8 cellular contexts compared by ENCODE assay signal in genomic region chr3:75434937-75435778, GRCh38.
DNase-seq lines count a peak whose midpoint lies in the region; ATAC-seq, FAIRE-seq and TF ChIP-seq lines count a peak whose summit lies in the region.
"Not testable (repeated sequence)": the region's sequence is repeated elsewhere in the genome, so short reads cannot be mapped to it uniquely, and the experiment has no call there.

No MANE protein-coding gene starts in this region.

- H2AFZ ChIP-seq in astrocyte (ENCODE audit: low read depth, low read length), result peak overlapping the region; percentile 78

- H3K4me3 Mint-ChIP-seq in astrocyte (ENCODE audit: unreplicated experiment), result peak overlapping the region; percentile 91

- not testable (repeated sequence) for H3K4me1 ChIP-seq in astrocyte (ENCODE audit: insufficient read depth, low read length); right cardiac atrium (ENCODE audit: control insufficient read depth, insufficient read depth, low read length); urinary bladder (ENCODE audit: insufficient read depth)
- peaks cover 17% of the 10 kb centered on the region for H3K4me1 ChIP-seq in psoas muscle

- DNase-seq in NCI-H1694 treated with DMSO at 0.1 percent for 48 hours (lab: John Stamatoyannopoulos, UW) (peak; percentile 70), T-helper 9 cell (peak; percentile 98), astrocyte (ENCODE audit: low read depth) (peak; percentile 97), right cardiac atrium (peak; percentile 98 to 100 (median 99)), psoas muscle (peak; percentile 98 to 99)

- H3K4me3 ChIP-seq in astrocyte (ENCODE audit: insufficient read depth, low read depth, low read length) (peak overlapping the region; percentile 74), right cardiac atrium (ENCODE audit: low read length) (peak overlapping the region; percentile 76), psoas muscle (peak overlapping the region; percentile 81), urinary bladder (ENCODE audit: low read depth, low read length) (peak overlapping the region; percentile 50)

- peak overlapping the region; percentile 100 for H3K27ac Mint-ChIP-seq in astrocyte (ENCODE audit: unreplicated experiment)

- not testable (repeated sequence) for H3K36me3 ChIP-seq in astrocyte (ENCODE audit: insufficient read depth, low read length); urinary bladder (ENCODE audit: insufficient read depth)
- peaks cover 3 to 19% of the 10 kb centered on the region in 2 donors for H3K36me3 ChIP-seq in psoas muscle (ENCODE audit: insufficient read depth in 1 of 2, low read depth in 1 of 2)

- not testable (repeated sequence) for H4K20me1 ChIP-seq in astrocyte (ENCODE audit: insufficient read depth, low read length)

- H3K27me3 Mint-ChIP-seq in astrocyte (ENCODE audit: low read depth, unreplicated experiment), result not testable (repeated sequence)

- TF ChIP-seq CTCF in astrocyte (IDR thresholded peaks at IDR 0.05; ENCODE audit: insufficient read depth, low read depth, low read length); psoas muscle (IDR thresholded peaks at IDR 0.05): not testable (repeated sequence)

- intact Hi-C loops in right cardiac atrium (cut with DNase I); psoas muscle (cut with DNase I): not testable (repeated sequence)

- peak; percentile 100 for ATAC-seq in GM18498 (IDR thresholded peaks at IDR 0.05; ENCODE audit: unreplicated experiment)
- peak; percentile 99 for ATAC-seq in HG02943 (IDR thresholded peaks at IDR 0.05; ENCODE audit: low read depth, unreplicated experiment)
- peak; percentile 100 for ATAC-seq in right cardiac atrium
- ATAC-seq in psoas muscle, result peak; percentile 100

- not testable (repeated sequence) for H3K9me3 Mint-ChIP-seq in astrocyte (ENCODE audit: unreplicated experiment)

- not testable (repeated sequence) for H3K36me3 Mint-ChIP-seq in astrocyte (ENCODE audit: low read depth, unreplicated experiment)

- H3K4me1 Mint-ChIP-seq in astrocyte (ENCODE audit: low read depth, unreplicated experiment), result peaks cover 19% of the 10 kb centered on the region

- not testable (repeated sequence) for H3K79me2 ChIP-seq in astrocyte (ENCODE audit: insufficient read depth, low read length)

- FAIRE-seq in astrocyte (lab: Jason Lieb, UNC), result not testable (repeated sequence)

- WGBS in right cardiac atrium, result under 1% methylated on average over 70 of the region's 70 CpGs
- WGBS in psoas muscle, 3 donors, result 0 to 1% (median 0%) methylated on average over 47 to 70 of the region's 70 CpGs
- under 1% methylated on average over 69 of the region's 70 CpGs for WGBS in urinary bladder

- H3K4me2 ChIP-seq in astrocyte (ENCODE audit: low read length), result peak overlapping the region; percentile 91

- H3K27me3 ChIP-seq in astrocyte (ENCODE audit: insufficient read depth, low read length); right cardiac atrium (ENCODE audit: control insufficient read depth, insufficient read depth); psoas muscle (ENCODE audit: insufficient read depth in 3 of 3, low read length in 2 of 3): not testable (repeated sequence)

- peak overlapping the region; percentile 94 for H3K27ac ChIP-seq in astrocyte (ENCODE audit: low read depth, low read length)
- peak overlapping the region; percentile 87 for H3K27ac ChIP-seq in right cardiac atrium (ENCODE audit: low read length)
- H3K27ac ChIP-seq in psoas muscle, result peak overlapping the region; percentile 88
- H3K27ac ChIP-seq in urinary bladder (ENCODE audit: low read depth), result peak overlapping the region; percentile 70

- not testable (repeated sequence) for H3K9me3 ChIP-seq in astrocyte (ENCODE audit: insufficient read depth, low read depth, low read length); right cardiac atrium (ENCODE audit: control insufficient read depth, low read length); psoas muscle

- peak overlapping the region; percentile 93 for H3K9ac ChIP-seq in astrocyte (ENCODE audit: low read length)

Comparison
In these comparisons a context has a peak if more than half of its experiments do, and no peak if none do; other contexts are left out.
1. Peak in every context shown above with its lines: DNase-seq, ATAC-seq, H3K4me3 ChIP-seq and H3K27ac ChIP-seq.